ENCODE assay signal across 20 cellular contexts in genomic region chr6:114140416-114140815, GRCh38.
"Had no signal": no experiment of that assay in that cellular context is flagged by ENCODE, and none has a peak within 500 bp of the region (broad histone marks: within the 10 kb centered on the region; RNA-seq: fewer than 3 reads in every experiment).

No MANE protein-coding gene starts in this region.

- H3K36me3 ChIP-seq: left lung, upper lobe of left lung had no signal

- ATAC-seq: activated CD8-positive, alpha-beta memory T cell treated with anti-CD3 and anti-CD28 coated beads, Interleukin-2, amount 10 ng/mL, durations not matched to agents 7 days and 5 days; activated naive CD8-positive, alpha-beta T cell treated with anti-CD3 and anti-CD28 coated beads, Interleukin-2, amount 50 U/mL, for 24 hours; effector memory CD8-positive, alpha-beta T cell; left lung; right cardiac atrium had no signal

- H3K27me3 ChIP-seq: testis, upper lobe of left lung had no signal

- DNase-seq: activated CD4-positive, alpha-beta T cell treated with anti-CD3 and anti-CD28 coated beads for 1 hour; activated CD4-positive, alpha-beta T cell treated with anti-CD3 and anti-CD28 coated beads, Interleukin-2, amount 50 U/mL, for 48 hours; activated CD8-positive, alpha-beta memory T cell treated with anti-CD3 and anti-CD28 coated beads, Interleukin-2, amount 10 ng/mL, durations not matched to agents 7 days and 5 days; activated naive CD4-positive, alpha-beta T cell treated with anti-CD3 and anti-CD28 coated beads for 36 hours; activated naive CD8-positive, alpha-beta T cell treated with anti-CD3 and anti-CD28 coated beads, Interleukin-2, amount 50 U/mL, for 24 hours; activated T-cell treated with anti-CD3 and anti-CD28 coated beads, Interleukin-2, amount 50 U/mL, for 1 hour; caudate nucleus; effector memory CD8-positive, alpha-beta T cell; hypothalamus; kidney; left lung; nucleus accumbens; right cardiac atrium; stimulated activated CD4-positive, alpha-beta T cell treated with anti-CD3 and anti-CD28 coated beads, Interleukin-4, amount 100 ng/mL, for 4 hours; stimulated activated CD8-positive, alpha-beta memory T cell treated with anti-CD3 and anti-CD28 coated beads, Interleukin-4, amount 100 ng/mL, for 48 hours; testis; upper lobe of left lung had no signal

- H3K4me3 ChIP-seq: left lung, SK-N-MC, smooth muscle cell, testis, upper lobe of left lung had no signal

- H3K4me2 ChIP-seq: smooth muscle cell had no signal

- H3K27ac ChIP-seq: epithelial cell of prostate, left lung, SK-N-MC, testis, upper lobe of left lung had no signal

- H3K9me3 ChIP-seq: left lung, testis, upper lobe of left lung had no signal

- H3K4me1 ChIP-seq: left lung, testis, upper lobe of left lung had no signal
